ENCODE assay signal across 3 cellular contexts in the genomic region with DNA sequence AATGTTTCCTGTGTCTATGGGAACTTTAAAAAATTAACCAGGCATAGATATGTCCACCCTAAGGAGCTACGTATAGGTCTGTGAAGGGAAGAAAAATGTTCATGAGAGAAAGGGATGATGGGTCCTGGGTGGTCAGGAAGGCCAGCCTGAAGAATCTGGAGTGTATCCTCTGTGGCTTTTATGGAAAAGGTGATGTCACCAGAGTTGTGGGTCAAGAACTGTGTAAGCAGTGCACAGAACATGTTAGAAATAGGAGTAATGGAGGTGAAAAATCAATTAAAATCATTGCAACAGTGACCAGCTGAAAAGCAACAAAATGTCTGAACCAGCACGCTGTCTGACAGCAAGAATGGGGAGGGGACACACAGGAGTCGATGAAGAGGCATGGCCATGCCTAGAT.
TF ChIP-seq lines count a peak whose summit lies in the region.

No MANE protein-coding gene starts in this region.

TF ChIP-seq in SK-N-SH, 30 proteins besides CTCF, POLR2A, EP300 and RAD21:
- TF ChIP-seq NRF1 (IDR thresholded peaks at IDR 0.05; ENCODE audit: low read depth, low read length) = no peak
- TF ChIP-seq MEF2A (IDR thresholded peaks at IDR 0.05; ENCODE audit: borderline replicate concordance, low read depth) = no peak
- no peak for TF ChIP-seq SIN3A (IDR thresholded peaks at IDR 0.05; ENCODE audit: borderline replicate concordance, low read depth, low read length)
- no peak for TF ChIP-seq FOXM1 (IDR thresholded peaks at IDR 0.05; ENCODE audit: low read depth)
- no peak for TF ChIP-seq MXI1 (IDR thresholded peaks at IDR 0.05; ENCODE audit: low read depth, low read length)
- TF ChIP-seq, protein P1, sequence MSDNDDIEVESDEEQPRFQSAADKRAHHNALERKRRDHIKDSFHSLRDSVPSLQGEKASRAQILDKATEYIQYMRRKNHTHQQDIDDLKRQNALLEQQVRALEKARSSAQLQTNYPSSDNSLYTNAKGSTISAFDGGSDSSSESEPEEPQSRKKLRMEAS (IDR thresholded peaks at IDR 0.05; ENCODE audit: low read depth) = no peak
- TF ChIP-seq EZH2phosphoT487 (IDR thresholded peaks at IDR 0.05; ENCODE audit: borderline replicate concordance, low read depth) = no peak
- TF ChIP-seq CHD2 (IDR thresholded peaks at IDR 0.05; ENCODE audit: low read length, partially characterized antibody) = no peak

TF ChIP-seq in SK-N-SH treated with all-trans-retinoic acid at 6 μM for 48 hours, 23 proteins besides CTCF, POLR2A, EP300 and RAD21:
- TF ChIP-seq, protein P2, sequence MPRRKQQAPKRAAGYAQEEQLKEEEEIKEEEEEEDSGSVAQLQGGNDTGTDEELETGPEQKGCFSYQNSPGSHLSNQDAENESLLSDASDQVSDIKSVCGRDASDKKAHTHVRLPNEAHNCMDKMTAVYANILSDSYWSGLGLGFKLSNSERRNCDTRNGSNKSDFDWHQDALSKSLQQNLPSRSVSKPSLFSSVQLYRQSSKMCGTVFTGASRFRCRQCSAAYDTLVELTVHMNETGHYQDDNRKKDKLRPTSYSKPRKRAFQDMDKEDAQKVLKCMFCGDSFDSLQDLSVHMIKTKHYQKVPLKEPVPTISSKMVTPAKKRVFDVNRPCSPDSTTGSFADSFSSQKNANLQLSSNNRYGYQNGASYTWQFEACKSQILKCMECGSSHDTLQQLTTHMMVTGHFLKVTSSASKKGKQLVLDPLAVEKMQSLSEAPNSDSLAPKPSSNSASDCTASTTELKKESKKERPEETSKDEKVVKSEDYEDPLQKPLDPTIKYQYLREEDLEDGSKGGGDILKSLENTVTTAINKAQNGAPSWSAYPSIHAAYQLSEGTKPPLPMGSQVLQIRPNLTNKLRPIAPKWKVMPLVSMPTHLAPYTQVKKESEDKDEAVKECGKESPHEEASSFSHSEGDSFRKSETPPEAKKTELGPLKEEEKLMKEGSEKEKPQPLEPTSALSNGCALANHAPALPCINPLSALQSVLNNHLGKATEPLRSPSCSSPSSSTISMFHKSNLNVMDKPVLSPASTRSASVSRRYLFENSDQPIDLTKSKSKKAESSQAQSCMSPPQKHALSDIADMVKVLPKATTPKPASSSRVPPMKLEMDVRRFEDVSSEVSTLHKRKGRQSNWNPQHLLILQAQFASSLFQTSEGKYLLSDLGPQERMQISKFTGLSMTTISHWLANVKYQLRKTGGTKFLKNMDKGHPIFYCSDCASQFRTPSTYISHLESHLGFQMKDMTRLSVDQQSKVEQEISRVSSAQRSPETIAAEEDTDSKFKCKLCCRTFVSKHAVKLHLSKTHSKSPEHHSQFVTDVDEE (CRISPR knock-in tag; IDR thresholded peaks at IDR 0.05) = no peak
- TF ChIP-seq CSDC2 (CRISPR knock-in tag; IDR thresholded peaks at IDR 0.05) = no peak
- no peak for TF ChIP-seq SNAI2 (CRISPR knock-in tag; IDR thresholded peaks at IDR 0.05)
- TF ChIP-seq BACH2 (CRISPR knock-in tag; IDR thresholded peaks at IDR 0.05; ENCODE audit: borderline replicate concordance) = no peak
- no peak for TF ChIP-seq GLIS3 (CRISPR knock-in tag; IDR thresholded peaks at IDR 0.05)
- TF ChIP-seq ZNF70 (CRISPR knock-in tag; IDR thresholded peaks at IDR 0.05) = no peak
- no peak for TF ChIP-seq TCF4 (CRISPR knock-in tag; IDR thresholded peaks at IDR 0.05; ENCODE audit: borderline replicate concordance)
- TF ChIP-seq OSR1 (CRISPR knock-in tag; IDR thresholded peaks at IDR 0.05) = no peak
- TF ChIP-seq ZFP30 (CRISPR knock-in tag; IDR thresholded peaks at IDR 0.05) = no peak
- TF ChIP-seq, protein P3, sequence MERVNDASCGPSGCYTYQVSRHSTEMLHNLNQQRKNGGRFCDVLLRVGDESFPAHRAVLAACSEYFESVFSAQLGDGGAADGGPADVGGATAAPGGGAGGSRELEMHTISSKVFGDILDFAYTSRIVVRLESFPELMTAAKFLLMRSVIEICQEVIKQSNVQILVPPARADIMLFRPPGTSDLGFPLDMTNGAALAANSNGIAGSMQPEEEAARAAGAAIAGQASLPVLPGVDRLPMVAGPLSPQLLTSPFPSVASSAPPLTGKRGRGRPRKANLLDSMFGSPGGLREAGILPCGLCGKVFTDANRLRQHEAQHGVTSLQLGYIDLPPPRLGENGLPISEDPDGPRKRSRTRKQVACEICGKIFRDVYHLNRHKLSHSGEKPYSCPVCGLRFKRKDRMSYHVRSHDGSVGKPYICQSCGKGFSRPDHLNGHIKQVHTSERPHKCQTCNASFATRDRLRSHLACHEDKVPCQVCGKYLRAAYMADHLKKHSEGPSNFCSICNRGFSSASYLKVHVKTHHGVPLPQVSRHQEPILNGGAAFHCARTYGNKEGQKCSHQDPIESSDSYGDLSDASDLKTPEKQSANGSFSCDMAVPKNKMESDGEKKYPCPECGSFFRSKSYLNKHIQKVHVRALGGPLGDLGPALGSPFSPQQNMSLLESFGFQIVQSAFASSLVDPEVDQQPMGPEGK (CRISPR knock-in tag; IDR thresholded peaks at IDR 0.05; ENCODE audit: borderline replicate concordance) = no peak
- no peak for TF ChIP-seq ESRRG (CRISPR knock-in tag; IDR thresholded peaks at IDR 0.05)
- TF ChIP-seq, protein P4, sequence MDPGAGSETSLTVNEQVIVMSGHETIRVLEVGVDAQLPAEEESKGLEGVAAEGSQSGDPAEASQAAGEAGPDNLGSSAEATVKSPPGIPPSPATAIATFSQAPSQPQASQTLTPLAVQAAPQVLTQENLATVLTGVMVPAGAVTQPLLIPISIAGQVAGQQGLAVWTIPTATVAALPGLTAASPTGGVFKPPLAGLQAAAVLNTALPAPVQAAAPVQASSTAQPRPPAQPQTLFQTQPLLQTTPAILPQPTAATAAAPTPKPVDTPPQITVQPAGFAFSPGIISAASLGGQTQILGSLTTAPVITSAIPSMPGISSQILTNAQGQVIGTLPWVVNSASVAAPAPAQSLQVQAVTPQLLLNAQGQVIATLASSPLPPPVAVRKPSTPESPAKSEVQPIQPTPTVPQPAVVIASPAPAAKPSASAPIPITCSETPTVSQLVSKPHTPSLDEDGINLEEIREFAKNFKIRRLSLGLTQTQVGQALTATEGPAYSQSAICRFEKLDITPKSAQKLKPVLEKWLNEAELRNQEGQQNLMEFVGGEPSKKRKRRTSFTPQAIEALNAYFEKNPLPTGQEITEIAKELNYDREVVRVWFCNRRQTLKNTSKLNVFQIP (CRISPR knock-in tag; IDR thresholded peaks at IDR 0.05; ENCODE audit: borderline replicate concordance, low read depth) = no peak
- TF ChIP-seq TOX (CRISPR knock-in tag; IDR thresholded peaks at IDR 0.05; ENCODE audit: borderline replicate concordance) = no peak
- TF ChIP-seq ZNF565 (CRISPR knock-in tag; conservative IDR thresholded peaks at IDR 0.05; ENCODE audit: low read depth) = no peak
TF ChIP-seq in SK-N-SH treated with all-trans-retinoic acid at 6 μM for 48 hours: peak in this region for 0.

TF ChIP-seq in endothelial cell of umbilical vein, 7 proteins besides CTCF, POLR2A, EP300 and RAD21:
- no peak for TF ChIP-seq POLR2AphosphoS5 (IDR thresholded peaks at IDR 0.05; ENCODE audit: insufficient read depth, low read depth, low read length)
- TF ChIP-seq MYC (IDR thresholded peaks at IDR 0.05; ENCODE audit: low read depth, low read length) = no peak
- TF ChIP-seq EZH2 (IDR thresholded peaks at IDR 0.05; ENCODE audit: borderline replicate concordance, low read depth, low read length, severe bottlenecking) = no peak
- TF ChIP-seq FOS (IDR thresholded peaks at IDR 0.05; ENCODE audit: borderline replicate concordance, insufficient read depth, low read length) = no peak
- TF ChIP-seq JUN (IDR thresholded peaks at IDR 0.05; ENCODE audit: borderline replicate concordance, insufficient read depth, insufficient read length, low read depth) = no peak
- TF ChIP-seq, protein P1 (IDR thresholded peaks at IDR 0.05; ENCODE audit: insufficient read depth, insufficient read length) = no peak
- TF ChIP-seq GATA2 (IDR thresholded peaks at IDR 0.05; ENCODE audit: insufficient read depth, insufficient read length, low read depth, low read length) = no peak
